In the genomic region with DNA sequence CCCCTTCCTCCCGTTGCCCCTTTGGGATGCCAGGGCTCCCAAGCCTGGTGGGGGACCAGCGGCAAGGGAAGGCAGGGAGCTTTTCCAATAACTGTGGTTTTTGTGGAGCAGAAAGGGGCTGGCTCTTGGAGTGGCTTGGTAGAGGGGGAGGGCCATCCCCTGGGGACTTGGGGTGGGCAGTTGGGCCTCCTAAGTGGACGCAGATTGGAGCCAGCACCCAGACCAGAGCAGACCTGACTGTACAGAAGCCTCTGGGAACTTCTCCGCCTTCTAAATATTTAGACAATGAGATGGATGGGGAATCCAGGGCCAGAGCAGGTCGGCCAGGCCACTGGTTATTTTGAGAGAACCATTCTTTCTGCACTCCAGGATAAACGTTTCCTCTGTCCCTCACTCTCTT, we compare ENCODE assay signal across 13 cellular contexts. TPM values are rescaled to one million over a fixed set of nuclear protein-coding genes. Genes with fewer than 3 reads are reported as not detected.
DNase-seq lines count a peak whose midpoint lies in the region; ATAC-seq and TF ChIP-seq lines count a peak whose summit lies in the region.
"Had no signal": no experiment of that assay in that cellular context is flagged by ENCODE, and none has a peak within 500 bp of the region (broad histone marks: within the 10 kb centered on the region; RNA-seq: fewer than 3 reads in every experiment).

No MANE protein-coding gene starts in this region.

- 43 to 58% (median 50%) methylated on average over 6 of the region's 6 CpGs for WGBS in psoas muscle, 3 donors

- intact Hi-C loops in activated CD8-positive, alpha-beta T cell treated with anti-CD3 and anti-CD28 coated beads for 36 hours (cut with micrococcal nuclease) = no loop called here
- intact Hi-C loops in psoas muscle (cut with DNase I) = no loop called here

- H3K36me3 ChIP-seq in psoas muscle (ENCODE audit: insufficient read depth in 1 of 2, low read depth in 1 of 2) = no peaks in the 10 kb centered on the region

- no peak overlapping the region for H3K4me3 ChIP-seq in fibroblast of villous mesenchyme (ENCODE audit: low read depth, low read length)
- H3K4me3 ChIP-seq in psoas muscle = peak overlapping the region; percentile 36

- peaks cover 3% of the 10 kb centered on the region for H3K27me3 Mint-ChIP-seq in activated CD8-positive, alpha-beta T cell treated with anti-CD3 and anti-CD28 coated beads for 36 hours

- H3K27ac Mint-ChIP-seq in activated CD8-positive, alpha-beta T cell treated with anti-CD3 and anti-CD28 coated beads for 36 hours = peak overlapping the region; percentile 98

- peaks cover 71% of the 10 kb centered on the region for H3K4me1 Mint-ChIP-seq in activated CD8-positive, alpha-beta T cell treated with anti-CD3 and anti-CD28 coated beads for 36 hours (ENCODE audit: low read depth)

- POLR2A ChIA-PET in activated CD8-positive, alpha-beta T cell treated with anti-CD3 and anti-CD28 coated beads for 36 hours (lab: Charles Lee) = interaction anchor here (0.7 to 14.9 kb wide), 6 partner anchors 9 to 98 kb away, joined by 3 to 232 read pairs (median 8); a partner anchor contains a TSS

- no peak for ATAC-seq in activated CD8-positive, alpha-beta T cell treated with anti-CD3 and anti-CD28 coated beads for 36 hours
- no peak for ATAC-seq in psoas muscle
- no peak for ATAC-seq in HG03025 (IDR thresholded peaks at IDR 0.05; ENCODE audit: low FRiP score, unreplicated experiment)
- ATAC-seq in HG03135 (IDR thresholded peaks at IDR 0.05; ENCODE audit: unreplicated experiment) = no peak
- ATAC-seq: HCT116 had no signal

- peaks cover 0 to 6% (median 0%) of the 10 kb centered on the region in 3 donors for H3K27me3 ChIP-seq in psoas muscle (ENCODE audit: insufficient read depth in 3 of 3, low read length in 2 of 3)

- DNase-seq in EL (peak; percentile 40), fibroblast of villous mesenchyme (ENCODE audit: low read depth) (peak; percentile 63), psoas muscle (peak in 1 of 2 donors; percentile 42), mesenteric fat pad (ENCODE audit: low spot score) (no peak)
- no peak for DNase-seq in activated CD8-positive, alpha-beta T cell treated with anti-CD3 and anti-CD28 coated beads for 36 hours
- DNase-seq in stimulated activated CD4-positive, alpha-beta T cell treated with anti-CD3 and anti-CD28 coated beads, Interleukin-2, amount 100 ng/mL, for 48 hours = no peak
- DNase-seq: NCI-H1092 had no signal

- no peaks in the 10 kb centered on the region for H3K9me3 Mint-ChIP-seq in activated CD8-positive, alpha-beta T cell treated with anti-CD3 and anti-CD28 coated beads for 36 hours

- peaks cover 46% of the 10 kb centered on the region for H3K36me3 Mint-ChIP-seq in activated CD8-positive, alpha-beta T cell treated with anti-CD3 and anti-CD28 coated beads for 36 hours (ENCODE audit: low read depth)

- CTCF ChIA-PET in activated CD8-positive, alpha-beta T cell treated with anti-CD3 and anti-CD28 coated beads for 36 hours (lab: Charles Lee) = interaction anchor here (1.2 to 19.7 kb wide), 7 partner anchors 8 to 42 kb away, joined by 4 to 300 read pairs (median 5); a partner anchor contains a TSS

- TF ChIP-seq CTCF in activated CD8-positive, alpha-beta T cell treated with anti-CD3 and anti-CD28 coated beads for 36 hours (IDR thresholded peaks at IDR 0.05) = no peak
- TF ChIP-seq CTCF in fibroblast of villous mesenchyme (IDR thresholded peaks at IDR 0.05; ENCODE audit: insufficient read depth, low read depth, low read length) = no peak
- TF ChIP-seq CTCF in psoas muscle (IDR thresholded peaks at IDR 0.05) = no peak

- H3K27ac ChIP-seq in psoas muscle = peak overlapping the region; percentile 21

- peaks cover 21% of the 10 kb centered on the region for H3K4me1 ChIP-seq in psoas muscle

- no peaks in the 10 kb centered on the region for H3K9me3 ChIP-seq in psoas muscle

- H3K4me3 Mint-ChIP-seq in activated CD8-positive, alpha-beta T cell treated with anti-CD3 and anti-CD28 coated beads for 36 hours = peak overlapping the region; percentile 71

RNA-seq across cellular contexts. Expression of a gene that starts 4.2 kb away (rescaled TPM):
- 10 to 100 TPM; 45.4 to 48.8 TPM for total RNA-seq in activated CD8-positive, alpha-beta T cell treated with anti-CD3 and anti-CD28 coated beads for 36 hours
- total RNA-seq in fibroblast of villous mesenchyme (3.5 and 5.5 TPM in 2 replicates), psoas muscle (1 to 10 TPM in 3 of 4 donors, under 1 TPM in 1; 0.82 to 7.0 (median 2.3) TPM), mesenteric fat pad (7.2 TPM)
- 1 to 10 TPM in 1 of 3 donors, under 1 TPM in 2; 0.74 to 1.2 (median 0.75) TPM for polyA plus RNA-seq in psoas muscle
- total RNA-seq: frontal cortex had no signal

RNA-seq across cellular contexts. Expression of a gene that starts 15.3 kb away (rescaled TPM):
- 10 to 100 TPM; 33.0 to 45.4 TPM for total RNA-seq in activated CD8-positive, alpha-beta T cell treated with anti-CD3 and anti-CD28 coated beads for 36 hours
- total RNA-seq in fibroblast of villous mesenchyme (not detected in 2 replicates), psoas muscle (not detected), mesenteric fat pad (not detected)
- polyA plus RNA-seq in psoas muscle = not detected
- total RNA-seq: Daoy, frontal cortex, mucosa of gallbladder had no signal

RNA-seq across cellular contexts. Expression of a gene that starts 19.6 kb away (rescaled TPM):
- total RNA-seq in activated CD8-positive, alpha-beta T cell treated with anti-CD3 and anti-CD28 coated beads for 36 hours = 100 to 1,000 TPM; 565 to 582 TPM
- total RNA-seq in fibroblast of villous mesenchyme (124 and 213 TPM in 2 replicates), psoas muscle (100 to 1,000 TPM; 142 to 192 (median 175) TPM), mesenteric fat pad (125 TPM)
- 100 to 1,000 TPM; 120 to 145 (median 124) TPM for polyA plus RNA-seq in psoas muscle

RNA-seq across cellular contexts. Expression of a gene that starts 40.3 kb away (rescaled TPM):
- 1 to 10 TPM; 5.8 to 6.1 TPM for total RNA-seq in activated CD8-positive, alpha-beta T cell treated with anti-CD3 and anti-CD28 coated beads for 36 hours
- 5.2 and 11.3 TPM in 2 replicates for total RNA-seq in fibroblast of villous mesenchyme
- 1 to 10 TPM in 3 of 4 donors, under 1 TPM in 1; 0.76 to 1.6 (median 1.1) TPM for total RNA-seq in psoas muscle
- under 1 TPM; 0.44 to 0.66 (median 0.53) TPM for polyA plus RNA-seq in psoas muscle
- 3.4 TPM for total RNA-seq in mesenteric fat pad

Comparison
In these comparisons a context has a peak if more than half of its experiments do, and no peak if none do; other contexts are left out.
1. DNase-seq: peak in EL (single experiment) and fibroblast of villous mesenchyme (single experiment); none in activated CD8-positive, alpha-beta T cell treated with anti-CD3 and anti-CD28 coated beads for 36 hours (single experiment), stimulated activated CD4-positive, alpha-beta T cell treated with anti-CD3 and anti-CD28 coated beads, Interleukin-2, amount 100 ng/mL, for 48 hours (0 of 2) and mesenteric fat pad (single experiment).
2. RNA of a gene that starts 15.3 kb away (total RNA-seq): 33.0 to 45.4 TPM in activated CD8-positive, alpha-beta T cell treated with anti-CD3 and anti-CD28 coated beads for 36 hours; not detected in fibroblast of villous mesenchyme, not detected in psoas muscle and not detected in mesenteric fat pad (single experiment); every median in the first group is over 10 times any median in the second.